8 cellular contexts compared by ENCODE assay signal in the genomic region with DNA sequence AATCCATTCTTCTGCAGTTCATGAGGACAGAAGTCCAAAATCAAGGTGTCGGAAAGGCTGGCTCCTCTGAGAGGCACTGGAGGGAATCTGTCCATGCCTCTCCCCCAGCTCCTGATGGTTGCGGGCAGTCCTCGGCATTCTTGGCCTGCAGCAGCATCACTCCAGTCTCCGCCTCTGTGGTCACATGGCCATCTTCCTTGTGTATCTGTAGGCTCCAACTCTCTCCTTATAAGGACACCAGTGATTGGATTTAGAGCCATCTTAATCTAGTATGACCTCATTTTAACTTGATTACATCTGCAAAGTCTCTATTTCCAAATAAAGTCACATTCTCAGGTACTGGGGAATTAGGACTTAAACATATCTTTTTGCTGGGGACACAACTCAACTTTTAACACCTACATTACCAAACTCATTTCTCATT. TPM values are rescaled to one million over a fixed set of nuclear protein-coding genes. Genes with fewer than 3 reads are reported as not detected.
DNase-seq lines count a peak whose midpoint lies in the region; ATAC-seq and TF ChIP-seq lines count a peak whose summit lies in the region.

No MANE protein-coding gene starts in this region.

- peak; percentile 97 for DNase-seq in HCEC 1CT
- DNase-seq in astrocyte of the cerebellum (ENCODE audit: low read depth) = peak; percentile 73
- peak; percentile 74 for DNase-seq in iPS-NIHi7 (ENCODE audit: extremely low spot score)
- no peak for DNase-seq in SIG-M5 treated with dmso at 0.1 percent for 504 hours (lab: John Stamatoyannopoulos, UW; ENCODE audit: unreplicated experiment)
- DNase-seq in stimulated activated naive B cell treated with anti-CD40 and anti-IgM and Interleukin-4, amounts not matched to agents 10 μg/mL and 1 μg/mL and 100 μg/mL, for 72 hours = no peak

- H3K27ac Mint-ChIP-seq in stimulated activated naive B cell treated with anti-CD40 and anti-IgM and Interleukin-4, amounts not matched to agents 10 μg/mL and 1 μg/mL and 100 μg/mL, for 72 hours = no peak overlapping the region

- H3K9me3 ChIP-seq in skeletal muscle tissue (ENCODE audit: control insufficient read depth in 3 of 3, low read length in 3 of 3) = no peaks in the 10 kb centered on the region

- no peaks in the 10 kb centered on the region for H3K27me3 Mint-ChIP-seq in stimulated activated naive B cell treated with anti-CD40 and anti-IgM and Interleukin-4, amounts not matched to agents 10 μg/mL and 1 μg/mL and 100 μg/mL, for 72 hours

- H3K4me1 Mint-ChIP-seq in stimulated activated naive B cell treated with anti-CD40 and anti-IgM and Interleukin-4, amounts not matched to agents 10 μg/mL and 1 μg/mL and 100 μg/mL, for 72 hours = peaks cover 8% of the 10 kb centered on the region in 2 donors

- H3K27me3 ChIP-seq in skeletal muscle tissue (ENCODE audit: control insufficient read depth in 3 of 3, insufficient read depth in 3 of 3, low read length in 3 of 3) = no peaks in the 10 kb centered on the region

- H3K27ac ChIP-seq in skeletal muscle tissue (ENCODE audit: low read depth, low read length) = peak overlapping the region; percentile 83

- no peaks in the 10 kb centered on the region for H3K36me3 Mint-ChIP-seq in stimulated activated naive B cell treated with anti-CD40 and anti-IgM and Interleukin-4, amounts not matched to agents 10 μg/mL and 1 μg/mL and 100 μg/mL, for 72 hours

- H3K4me3 ChIP-seq in astrocyte of the cerebellum (ENCODE audit: low read depth, low read length) (no peak overlapping the region), skeletal muscle tissue (ENCODE audit: low read length in 3 of 3) (no peak overlapping the region)

- peaks cover 20 to 30% (median 27%) of the 10 kb centered on the region in 3 donors for H3K4me1 ChIP-seq in skeletal muscle tissue (ENCODE audit: control insufficient read depth in 3 of 3, insufficient read depth in 3 of 3, low read length in 3 of 3)

- H3K4me3 Mint-ChIP-seq in stimulated activated naive B cell treated with anti-CD40 and anti-IgM and Interleukin-4, amounts not matched to agents 10 μg/mL and 1 μg/mL and 100 μg/mL, for 72 hours = no peak overlapping the region

- ATAC-seq in stimulated activated naive B cell treated with anti-CD40 and anti-IgM and Interleukin-4, amounts not matched to agents 10 μg/mL and 1 μg/mL and 100 μg/mL, for 72 hours (replicated peaks) = no peak
- ATAC-seq in GM19467 (IDR thresholded peaks at IDR 0.05; ENCODE audit: unreplicated experiment) (no peak), HG02885 (IDR thresholded peaks at IDR 0.05; ENCODE audit: poor library complexity, unreplicated experiment) (no peak)

- in situ Hi-C loops in astrocyte of the cerebellum (cut with HindIII; ENCODE audit: low sequenced_read_pairs) = no loop called here

- H3K9me3 Mint-ChIP-seq in stimulated activated naive B cell treated with anti-CD40 and anti-IgM and Interleukin-4, amounts not matched to agents 10 μg/mL and 1 μg/mL and 100 μg/mL, for 72 hours = no peaks in the 10 kb centered on the region

- peak overlapping the region in 1 of 3 donors; percentile 16 for H3K9ac ChIP-seq in skeletal muscle tissue (ENCODE audit: low read depth in 1 of 3, low read length in 3 of 3)

- no peak for TF ChIP-seq CTCF in astrocyte of the cerebellum (IDR thresholded peaks at IDR 0.05; ENCODE audit: low read depth, low read length, missing control alignments)

- no peaks in the 10 kb centered on the region for H3K36me3 ChIP-seq in skeletal muscle tissue (ENCODE audit: control insufficient read depth in 3 of 3, insufficient read depth in 3 of 3, low read length in 3 of 3)

RNA-seq across cellular contexts. Expression of a gene that starts 56.0 kb away (rescaled TPM):
- total RNA-seq in skeletal muscle tissue = 80.9 TPM

Comparison
In these comparisons a context has a peak if more than half of its experiments do, and no peak if none do; other contexts are left out.
1. DNase-seq: peak in HCEC 1CT (single experiment), astrocyte of the cerebellum (single experiment) and iPS-NIHi7 (single experiment); none in SIG-M5 treated with dmso at 0.1 percent for 504 hours (single experiment) and stimulated activated naive B cell treated with anti-CD40 and anti-IgM and Interleukin-4, amounts not matched to agents 10 μg/mL and 1 μg/mL and 100 μg/mL, for 72 hours (single experiment).